ENCODE assay signal across 20 cellular contexts in genomic region chr10:32125023-32125422, GRCh38.
A peak's percentile ranks its signal among the peaks of the same experiment; 100 is the strongest.
DNase-seq lines count a peak whose midpoint lies in the region; ATAC-seq and TF ChIP-seq lines count a peak whose summit lies in the region.
"Had no signal": no experiment of that assay in that cellular context is flagged by ENCODE, and none has a peak within 500 bp of the region (broad histone marks: within the 10 kb centered on the region; RNA-seq: fewer than 3 reads in every experiment).

No MANE protein-coding gene starts in this region.

- in situ Hi-C loops in SK-MEL-5 (cut with HindIII; ENCODE audit: low pct_unique_long_range_greater_than_20kb, low sequenced_read_pairs) = no loop called here

- no peaks in the 10 kb centered on the region for H3K9me3 Mint-ChIP-seq in progenitor cell of endocrine pancreas (ENCODE audit: low read depth)
- peaks cover 7% of the 10 kb centered on the region for H3K9me3 Mint-ChIP-seq in activated CD4-positive, alpha-beta T cell treated with anti-CD3 and anti-CD28 coated beads, Interleukin-2, amount 10 ng/mL, durations not matched to agents 7 days and 5 days
- H3K9me3 Mint-ChIP-seq: CD8-positive, alpha-beta memory T cell had no signal

- H3K4me1 Mint-ChIP-seq in progenitor cell of endocrine pancreas (ENCODE audit: low read depth) = peaks cover 13% of the 10 kb centered on the region
- H3K4me1 Mint-ChIP-seq in activated CD4-positive, alpha-beta T cell treated with anti-CD3 and anti-CD28 coated beads, Interleukin-2, amount 10 ng/mL, durations not matched to agents 7 days and 5 days = no peaks in the 10 kb centered on the region
- H3K4me1 Mint-ChIP-seq: CD8-positive, alpha-beta memory T cell had no signal

- no peak overlapping the region for H3K27ac ChIP-seq in tibial artery
- H3K27ac ChIP-seq: C4-2B had no signal

- CTCF ChIA-PET in activated CD4-positive, alpha-beta T cell treated with anti-CD3 and anti-CD28 coated beads, Interleukin-2, amount 10 ng/mL, durations not matched to agents 7 days and 5 days (lab: Charles Lee) = no interaction called here

- DNase-seq in Ammon's horn (ENCODE audit: low spot score) (peak; percentile 67), SK-MEL-5 (ENCODE audit: low read depth, low spot score) (peak; percentile 53), inferior parietal cortex (ENCODE audit: extremely low spot score) (peak; percentile 27), progenitor cell of endocrine pancreas (ENCODE audit: low spot score, unreplicated experiment) (no peak), tibial artery (no peak)
- DNase-seq in activated CD4-positive, alpha-beta T cell treated with anti-CD3 and anti-CD28 coated beads, Interleukin-2, amount 10 ng/mL, durations not matched to agents 7 days and 5 days = no peak
- DNase-seq: AML-193; CD8-positive, alpha-beta memory T cell; DMS53; GDM1; Karpas-422; MV-4-11; NCI-H1694 treated with DMSO at 0.1 percent for 48 hours; NCI-H2081 treated with DMSO at 0.1 percent for 48 hours; NCI-H2171 treated with DMSO at 0.1 percent for 48 hours; NCI-H524 treated with DMSO at 0.1 percent for 48 hours; NCI-H82; Right ventricle myocardium superior had no signal

- intact Hi-C loops in tibial artery (cut with DNase I; ENCODE audit: low total_unique reads) = no loop called here

- H3K4me3 ChIP-seq in tibial artery = no peak overlapping the region

- H3K36me3 Mint-ChIP-seq in progenitor cell of endocrine pancreas (ENCODE audit: insufficient read depth) = no peaks in the 10 kb centered on the region
- H3K36me3 Mint-ChIP-seq in activated CD4-positive, alpha-beta T cell treated with anti-CD3 and anti-CD28 coated beads, Interleukin-2, amount 10 ng/mL, durations not matched to agents 7 days and 5 days (ENCODE audit: low read depth) = peaks cover 3% of the 10 kb centered on the region

- no peaks in the 10 kb centered on the region for H3K36me3 ChIP-seq in tibial artery

- POLR2A ChIA-PET in activated CD4-positive, alpha-beta T cell treated with anti-CD3 and anti-CD28 coated beads, Interleukin-2, amount 10 ng/mL, durations not matched to agents 7 days and 5 days (lab: Charles Lee) = no interaction called here

- no peaks in the 10 kb centered on the region for H3K27me3 Mint-ChIP-seq in progenitor cell of endocrine pancreas
- no peaks in the 10 kb centered on the region for H3K27me3 Mint-ChIP-seq in activated CD4-positive, alpha-beta T cell treated with anti-CD3 and anti-CD28 coated beads, Interleukin-2, amount 10 ng/mL, durations not matched to agents 7 days and 5 days

- TF ChIP-seq CTCF in progenitor cell of endocrine pancreas (IDR thresholded peaks at IDR 0.05; ENCODE audit: unreplicated experiment) = no peak
- TF ChIP-seq CTCF in tibial artery (IDR thresholded peaks at IDR 0.05) = no peak

- no peaks in the 10 kb centered on the region for H3K9me3 ChIP-seq in tibial artery

- no peaks in the 10 kb centered on the region for H3K4me1 ChIP-seq in tibial artery

- no peak for ATAC-seq in GM21529 (IDR thresholded peaks at IDR 0.05; ENCODE audit: unreplicated experiment)

- peak overlapping the region; percentile 46 for H3K27ac Mint-ChIP-seq in progenitor cell of endocrine pancreas
- H3K27ac Mint-ChIP-seq in activated CD4-positive, alpha-beta T cell treated with anti-CD3 and anti-CD28 coated beads, Interleukin-2, amount 10 ng/mL, durations not matched to agents 7 days and 5 days = no peak overlapping the region
- H3K27ac Mint-ChIP-seq: CD8-positive, alpha-beta memory T cell had no signal

- no peaks in the 10 kb centered on the region for H3K27me3 ChIP-seq in tibial artery

- H3K4me3 Mint-ChIP-seq in progenitor cell of endocrine pancreas (ENCODE audit: low read depth) = no peak overlapping the region
- H3K4me3 Mint-ChIP-seq in activated CD4-positive, alpha-beta T cell treated with anti-CD3 and anti-CD28 coated beads, Interleukin-2, amount 10 ng/mL, durations not matched to agents 7 days and 5 days = no peak overlapping the region
- H3K4me3 Mint-ChIP-seq: CD8-positive, alpha-beta memory T cell had no signal

Comparison
In these comparisons a context has a peak if more than half of its experiments do, and no peak if none do; other contexts are left out.
1. DNase-seq: peak in Ammon's horn (single experiment), SK-MEL-5 (single experiment) and inferior parietal cortex (single experiment); none in progenitor cell of endocrine pancreas (single experiment), activated CD4-positive, alpha-beta T cell treated with anti-CD3 and anti-CD28 coated beads, Interleukin-2, amount 10 ng/mL, durations not matched to agents 7 days and 5 days (single experiment) and tibial artery (0 of 2).